Comparison of ENCODE assay signal across 1 cellular context in the genomic region with DNA sequence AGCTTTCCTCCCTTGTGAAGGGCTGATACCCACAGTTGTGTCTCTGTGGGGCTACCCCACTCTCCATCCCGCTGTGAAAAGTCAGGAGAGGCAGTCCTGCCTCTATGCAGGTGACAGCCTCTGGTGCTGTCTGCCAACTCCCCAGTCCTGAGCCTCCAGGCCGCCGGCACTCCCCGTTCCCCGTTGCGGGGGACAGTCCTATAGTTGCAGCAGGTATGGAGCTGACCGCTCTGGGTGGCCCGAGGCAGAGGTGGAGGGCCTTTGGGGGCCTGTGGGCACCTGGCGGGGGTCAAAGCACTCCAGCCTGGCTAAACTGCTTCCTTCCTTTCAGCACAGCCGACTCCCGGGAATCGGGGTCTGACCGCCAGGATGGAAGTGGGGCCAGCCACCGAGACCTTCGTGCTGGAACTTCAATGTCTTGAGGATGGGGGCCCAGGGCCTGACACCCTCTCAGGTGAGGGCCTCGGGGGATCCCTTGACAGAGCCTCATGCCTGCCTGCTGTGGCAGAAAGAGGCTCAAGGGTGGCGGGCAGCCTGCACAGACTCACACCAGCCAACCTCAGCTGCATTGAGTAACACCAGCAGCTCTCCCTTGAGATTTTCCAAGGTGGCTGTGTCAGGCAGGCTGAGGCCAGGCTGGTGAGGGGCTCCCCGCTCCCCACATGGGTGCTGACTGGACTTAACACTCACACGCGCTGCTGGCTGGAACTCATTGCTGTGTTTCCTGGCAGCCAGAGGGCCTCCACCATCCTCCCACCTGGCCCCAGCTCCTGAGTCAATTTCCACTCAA.
TF ChIP-seq lines count a peak whose summit lies in the region.

No MANE protein-coding gene starts in this region.

TF ChIP-seq in K562, 482 proteins besides CTCF, POLR2A, EP300 and RAD21:
- TF ChIP-seq CREM (IDR thresholded peaks at IDR 0.05; ENCODE audit: low read depth) (no peak), SAP30 (IDR thresholded peaks at IDR 0.05; ENCODE audit: borderline replicate concordance, insufficient read depth, low read depth, low read length, poor library complexity, severe bottlenecking) (no peak), NR2C1 (IDR thresholded peaks at IDR 0.05) (no peak), NR2C1 (tag; IDR thresholded peaks at IDR 0.05) (no peak), EWSR1 (IDR thresholded peaks at IDR 0.05; ENCODE audit: borderline replicate concordance, low read depth, partially characterized antibody) (no peak), NEUROD1 (IDR thresholded peaks at IDR 0.05; ENCODE audit: borderline replicate concordance, low read depth, low read length, partially characterized antibody) (no peak), ZNF23 (CRISPR knock-in tag; IDR thresholded peaks at IDR 0.05) (no peak), TSC22D4 (tag; IDR thresholded peaks at IDR 0.05) (no peak), CCAR2 (IDR thresholded peaks at IDR 0.05; ENCODE audit: low read depth, low read length) (no peak), CBFB (CRISPR knock-in tag; IDR thresholded peaks at IDR 0.05) (no peak), HDAC1 (IDR thresholded peaks at IDR 0.05) (no peak), TCF7L2 (IDR thresholded peaks at IDR 0.05; ENCODE audit: low read depth, low read length) (no peak), ZFX (CRISPR knock-in tag; IDR thresholded peaks at IDR 0.05) (no peak), WHSC1 (IDR thresholded peaks at IDR 0.05; ENCODE audit: low read length) (no peak), KAT7 (CRISPR knock-in tag; IDR thresholded peaks at IDR 0.05; ENCODE audit: borderline replicate concordance) (no peak), ZNF830 (CRISPR knock-in tag; IDR thresholded peaks at IDR 0.05) (no peak)
- TF ChIP-seq, protein P1, sequence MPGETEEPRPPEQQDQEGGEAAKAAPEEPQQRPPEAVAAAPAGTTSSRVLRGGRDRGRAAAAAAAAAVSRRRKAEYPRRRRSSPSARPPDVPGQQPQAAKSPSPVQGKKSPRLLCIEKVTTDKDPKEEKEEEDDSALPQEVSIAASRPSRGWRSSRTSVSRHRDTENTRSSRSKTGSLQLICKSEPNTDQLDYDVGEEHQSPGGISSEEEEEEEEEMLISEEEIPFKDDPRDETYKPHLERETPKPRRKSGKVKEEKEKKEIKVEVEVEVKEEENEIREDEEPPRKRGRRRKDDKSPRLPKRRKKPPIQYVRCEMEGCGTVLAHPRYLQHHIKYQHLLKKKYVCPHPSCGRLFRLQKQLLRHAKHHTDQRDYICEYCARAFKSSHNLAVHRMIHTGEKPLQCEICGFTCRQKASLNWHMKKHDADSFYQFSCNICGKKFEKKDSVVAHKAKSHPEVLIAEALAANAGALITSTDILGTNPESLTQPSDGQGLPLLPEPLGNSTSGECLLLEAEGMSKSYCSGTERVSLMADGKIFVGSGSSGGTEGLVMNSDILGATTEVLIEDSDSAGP (CRISPR knock-in tag; IDR thresholded peaks at IDR 0.05): no peak
- TF ChIP-seq, protein P2, sequence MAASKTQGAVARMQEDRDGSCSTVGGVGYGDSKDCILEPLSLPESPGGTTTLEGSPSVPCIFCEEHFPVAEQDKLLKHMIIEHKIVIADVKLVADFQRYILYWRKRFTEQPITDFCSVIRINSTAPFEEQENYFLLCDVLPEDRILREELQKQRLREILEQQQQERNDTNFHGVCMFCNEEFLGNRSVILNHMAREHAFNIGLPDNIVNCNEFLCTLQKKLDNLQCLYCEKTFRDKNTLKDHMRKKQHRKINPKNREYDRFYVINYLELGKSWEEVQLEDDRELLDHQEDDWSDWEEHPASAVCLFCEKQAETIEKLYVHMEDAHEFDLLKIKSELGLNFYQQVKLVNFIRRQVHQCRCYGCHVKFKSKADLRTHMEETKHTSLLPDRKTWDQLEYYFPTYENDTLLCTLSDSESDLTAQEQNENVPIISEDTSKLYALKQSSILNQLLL (CRISPR knock-in tag; IDR thresholded peaks at IDR 0.05; ENCODE audit: borderline replicate concordance): no peak
- TF ChIP-seq, protein P3, sequence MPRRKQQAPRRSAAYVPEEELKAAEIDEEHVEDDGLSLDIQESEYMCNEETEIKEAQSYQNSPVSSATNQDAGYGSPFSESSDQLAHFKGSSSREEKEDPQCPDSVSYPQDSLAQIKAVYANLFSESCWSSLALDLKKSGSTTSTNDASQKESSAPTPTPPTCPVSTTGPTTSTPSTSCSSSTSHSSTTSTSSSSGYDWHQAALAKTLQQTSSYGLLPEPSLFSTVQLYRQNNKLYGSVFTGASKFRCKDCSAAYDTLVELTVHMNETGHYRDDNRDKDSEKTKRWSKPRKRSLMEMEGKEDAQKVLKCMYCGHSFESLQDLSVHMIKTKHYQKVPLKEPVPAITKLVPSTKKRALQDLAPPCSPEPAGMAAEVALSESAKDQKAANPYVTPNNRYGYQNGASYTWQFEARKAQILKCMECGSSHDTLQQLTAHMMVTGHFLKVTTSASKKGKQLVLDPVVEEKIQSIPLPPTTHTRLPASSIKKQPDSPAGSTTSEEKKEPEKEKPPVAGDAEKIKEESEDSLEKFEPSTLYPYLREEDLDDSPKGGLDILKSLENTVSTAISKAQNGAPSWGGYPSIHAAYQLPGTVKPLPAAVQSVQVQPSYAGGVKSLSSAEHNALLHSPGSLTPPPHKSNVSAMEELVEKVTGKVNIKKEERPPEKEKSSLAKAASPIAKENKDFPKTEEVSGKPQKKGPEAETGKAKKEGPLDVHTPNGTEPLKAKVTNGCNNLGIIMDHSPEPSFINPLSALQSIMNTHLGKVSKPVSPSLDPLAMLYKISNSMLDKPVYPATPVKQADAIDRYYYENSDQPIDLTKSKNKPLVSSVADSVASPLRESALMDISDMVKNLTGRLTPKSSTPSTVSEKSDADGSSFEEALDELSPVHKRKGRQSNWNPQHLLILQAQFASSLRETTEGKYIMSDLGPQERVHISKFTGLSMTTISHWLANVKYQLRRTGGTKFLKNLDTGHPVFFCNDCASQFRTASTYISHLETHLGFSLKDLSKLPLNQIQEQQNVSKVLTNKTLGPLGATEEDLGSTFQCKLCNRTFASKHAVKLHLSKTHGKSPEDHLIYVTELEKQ (CRISPR knock-in tag; IDR thresholded peaks at IDR 0.05): no peak
